In the genomic region with DNA sequence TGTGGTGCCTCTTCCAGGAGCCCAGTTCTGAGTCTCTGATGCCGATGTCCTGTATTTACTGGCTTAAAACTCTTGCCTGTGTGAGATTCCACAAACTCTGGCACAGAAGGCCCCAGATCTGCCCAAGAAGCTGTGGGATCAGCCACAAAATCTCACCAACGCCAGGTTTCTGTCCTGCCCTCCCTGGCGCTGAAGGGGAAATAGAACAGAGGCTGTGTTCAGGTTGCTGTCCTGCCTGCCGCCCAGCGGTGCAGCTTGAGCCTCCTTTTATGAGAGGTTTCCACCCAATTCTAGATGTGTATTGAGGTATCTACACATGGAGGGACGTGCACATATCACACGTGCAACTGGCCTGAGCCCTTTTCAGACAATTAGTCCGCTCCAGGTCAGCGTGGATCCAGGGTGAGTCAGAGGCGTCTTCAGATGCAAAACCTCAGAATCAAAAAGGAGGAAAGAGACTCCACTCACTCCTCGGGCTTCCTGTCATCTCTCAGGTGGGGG, we compare ENCODE assay signal across 10 cellular contexts. TPM values are rescaled to one million over a fixed set of nuclear protein-coding genes. Genes with fewer than 3 reads are reported as not detected.
DNase-seq lines count a peak whose midpoint lies in the region; ATAC-seq and TF ChIP-seq lines count a peak whose summit lies in the region.
"Had no signal": no experiment of that assay in that cellular context is flagged by ENCODE, and none has a peak within 500 bp of the region (broad histone marks: within the 10 kb centered on the region; RNA-seq: fewer than 3 reads in every experiment).

No MANE protein-coding gene starts in this region.

- peaks cover 36% of the 10 kb centered on the region for H3K4me1 Mint-ChIP-seq in CD8-positive, alpha-beta T cell (ENCODE audit: low read depth)
- peaks cover 40% of the 10 kb centered on the region for H3K4me1 Mint-ChIP-seq in nephron progenitor cell

- H3K4me3 ChIP-seq in CD8-positive, alpha-beta T cell (ENCODE audit: low read depth, low read length), result no peak overlapping the region
- H3K4me3 ChIP-seq in MG63, result peak overlapping the region; percentile 85

- POLR2A ChIA-PET in CD8-positive, alpha-beta T cell (lab: Charles Lee), result interaction anchor here (3.9 kb wide), 1 partner anchor 28 kb away, joined by 40 read pairs; no protein-coding TSS in a partner anchor

- no peaks in the 10 kb centered on the region for H3K36me3 ChIP-seq in CD8-positive, alpha-beta T cell (ENCODE audit: insufficient read depth, low read length)
- peaks cover 45% of the 10 kb centered on the region for H3K36me3 ChIP-seq in MG63

- no peak for ATAC-seq in CD8-positive, alpha-beta T cell

- TF ChIP-seq CTCF in CD8-positive, alpha-beta T cell (IDR thresholded peaks at IDR 0.05), result no peak
- no peak for TF ChIP-seq CTCF in nephron progenitor cell (IDR thresholded peaks at IDR 0.05)

- no peaks in the 10 kb centered on the region for H3K27me3 Mint-ChIP-seq in CD8-positive, alpha-beta T cell (ENCODE audit: low read depth)
- H3K27me3 Mint-ChIP-seq in nephron progenitor cell (ENCODE audit: low read depth, poor library complexity), result peaks cover 6% of the 10 kb centered on the region

- H3K4me3 Mint-ChIP-seq in CD8-positive, alpha-beta T cell, result peak overlapping the region; percentile 32
- peak overlapping the region; percentile 83 for H3K4me3 Mint-ChIP-seq in nephron progenitor cell

- H3K27ac Mint-ChIP-seq in CD8-positive, alpha-beta T cell, result peak overlapping the region; percentile 38
- peak overlapping the region; percentile 44 for H3K27ac Mint-ChIP-seq in nephron progenitor cell

- peaks cover 35% of the 10 kb centered on the region for H3K4me1 ChIP-seq in CD8-positive, alpha-beta T cell (ENCODE audit: insufficient read depth, low read length)

- no peaks in the 10 kb centered on the region for H3K9me3 Mint-ChIP-seq in CD8-positive, alpha-beta T cell
- no peaks in the 10 kb centered on the region for H3K9me3 Mint-ChIP-seq in nephron progenitor cell

- no peaks in the 10 kb centered on the region for H3K9me3 ChIP-seq in CD8-positive, alpha-beta T cell (ENCODE audit: low read length)
- no peaks in the 10 kb centered on the region for H3K9me3 ChIP-seq in MG63

- DNase-seq in CD8-positive, alpha-beta T cell, result no peak
- DNase-seq in MG63 (peak; percentile 83), cerebellar cortex (ENCODE audit: low spot score) (peak; percentile 63), nephron progenitor cell (no peak), D341Med (ENCODE audit: low spot score) (no peak), hepatic stellate cell (ENCODE audit: low spot score) (no peak), OCI-M2 (lab: John Stamatoyannopoulos, UW; ENCODE audit: unreplicated experiment) (no peak), NCI-H1436 treated with DMSO at 0.1 percent for 48 hours (lab: John Stamatoyannopoulos, UW) (no peak)
- DNase-seq: effector CD8-positive, alpha-beta T cell; NCI-H2081 treated with DMSO at 0.1 percent for 48 hours had no signal

- no peak overlapping the region for H3K27ac ChIP-seq in CD8-positive, alpha-beta T cell (ENCODE audit: low read depth, low read length)

- intact Hi-C loops in CD8-positive, alpha-beta T cell (cut with DNase I, micrococcal nuclease), result loop anchor here (2.0 to 5.0 kb wide), 5 partner anchors 31 to 491 kb away; a partner anchor contains a TSS

- no peaks in the 10 kb centered on the region for H3K27me3 ChIP-seq in CD8-positive, alpha-beta T cell (ENCODE audit: insufficient read depth, low read length)
- no peaks in the 10 kb centered on the region for H3K27me3 ChIP-seq in MG63

- peaks cover 24% of the 10 kb centered on the region for H3K36me3 Mint-ChIP-seq in CD8-positive, alpha-beta T cell
- peaks cover 12% of the 10 kb centered on the region for H3K36me3 Mint-ChIP-seq in nephron progenitor cell (ENCODE audit: low read depth)

- CTCF ChIA-PET in CD8-positive, alpha-beta T cell (lab: Charles Lee), result interaction anchor here (1.0 to 3.3 kb wide), 6 partner anchors 15 to 143 kb away, joined by 3 to 24 read pairs (median 4); no protein-coding TSS in a partner anchor

RNA-seq across cellular contexts. Expression of a gene that starts 2.2 kb away (rescaled TPM):
- 10 to 100 TPM; 24.8 to 25.2 TPM for total RNA-seq in CD8-positive, alpha-beta T cell
- total RNA-seq in MG63 (2014; rRNA removed; shearing (Covaris generic); ENCODE audit: low replicate concordance), result 32.4 and 98.7 TPM in 2 replicates

RNA-seq across cellular contexts. Expression of a gene that starts 2.8 kb away (rescaled TPM):
- total RNA-seq in CD8-positive, alpha-beta T cell, result 100 to 1,000 TPM; 131 to 139 TPM
- 14.8 and 34.6 TPM in 2 replicates for total RNA-seq in MG63 (2014; rRNA removed; shearing (Covaris generic); ENCODE audit: low replicate concordance)

RNA-seq across cellular contexts. Expression of a gene that starts 8.2 kb away (rescaled TPM):
- total RNA-seq in CD8-positive, alpha-beta T cell, result 10 to 100 TPM in 1 of 2 experiments, 1 to 10 TPM in 1; 9.6 to 12.2 TPM
- total RNA-seq in MG63 (2014; rRNA removed; shearing (Covaris generic); ENCODE audit: low replicate concordance), result 10.7 and 23.4 TPM in 2 replicates

RNA-seq across cellular contexts. Expression of a gene that starts 49.4 kb away (rescaled TPM):
- 10 to 100 TPM; 30.2 to 31.0 TPM for total RNA-seq in CD8-positive, alpha-beta T cell
- total RNA-seq in MG63 (2014; rRNA removed; shearing (Covaris generic); ENCODE audit: low replicate concordance), result 200 and 209 TPM in 2 replicates

Comparison
In these comparisons a context has a peak if more than half of its experiments do, and no peak if none do; other contexts are left out.
1. DNase-seq: peak in MG63 (single experiment) and cerebellar cortex (single experiment); none in CD8-positive, alpha-beta T cell (0 of 7), nephron progenitor cell (single experiment), D341Med (single experiment), hepatic stellate cell (single experiment), OCI-M2 (single experiment) and NCI-H1436 treated with DMSO at 0.1 percent for 48 hours (single experiment).